30 cellular contexts compared by ENCODE assay signal in the genomic region with DNA sequence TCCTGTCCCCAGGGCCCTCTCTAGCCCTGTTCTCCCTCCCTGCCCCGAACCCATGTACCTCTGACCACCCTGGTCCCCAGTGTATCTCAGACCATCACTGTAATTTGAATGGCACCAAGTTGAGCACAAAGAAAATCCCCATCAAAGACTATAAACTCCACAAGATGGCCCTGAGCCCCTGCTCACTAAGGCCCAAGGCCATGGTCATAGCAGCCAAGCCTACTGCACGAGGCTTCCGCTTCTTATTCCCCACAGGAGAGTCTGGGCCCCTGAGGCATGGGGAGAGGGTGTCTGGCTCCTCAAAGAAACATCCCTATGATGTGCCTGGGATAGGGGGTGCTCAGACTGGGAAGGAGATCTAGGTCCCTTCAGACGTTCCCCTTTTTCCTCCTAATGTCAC. TPM values are rescaled to one million over a fixed set of nuclear protein-coding genes. Genes with fewer than 3 reads are reported as not detected.
DNase-seq lines count a peak whose midpoint lies in the region; ATAC-seq and TF ChIP-seq lines count a peak whose summit lies in the region.
"Had no signal": no experiment of that assay in that cellular context is flagged by ENCODE, and none has a peak within 500 bp of the region (broad histone marks: within the 10 kb centered on the region; RNA-seq: fewer than 3 reads in every experiment).

No MANE protein-coding gene starts in this region.

- H3K9me3 Mint-ChIP-seq in activated CD8-positive, alpha-beta memory T cell treated with anti-CD3 and anti-CD28 coated beads, Interleukin-2, amount 10 ng/mL, durations not matched to agents 7 days and 5 days (ENCODE audit: low read depth) = peaks cover 5% of the 10 kb centered on the region
- peaks cover 0 to 6% (median 3%) of the 10 kb centered on the region in 8 donors for H3K9me3 Mint-ChIP-seq in CD4-positive, alpha-beta memory T cell
- H3K9me3 Mint-ChIP-seq in effector memory CD8-positive, alpha-beta T cell = no peaks in the 10 kb centered on the region

- POLR2A ChIA-PET in CD4-positive, alpha-beta memory T cell (lab: Charles Lee; ENCODE audit: partially characterized antibody) = interaction anchor here (0.8 to 1.7 kb wide), 4 partner anchors 10 to 83 kb away, joined by 3 to 6 read pairs (median 4); no protein-coding TSS in a partner anchor

- TF ChIP-seq POLR2A in spleen (IDR thresholded peaks at IDR 0.05) (no peak), GM18505 (IDR thresholded peaks at IDR 0.05; ENCODE audit: borderline replicate concordance, extremely low read depth, insufficient read depth, insufficient read length) (no peak)

- H3K4me1 Mint-ChIP-seq in activated CD8-positive, alpha-beta memory T cell treated with anti-CD3 and anti-CD28 coated beads, Interleukin-2, amount 10 ng/mL, durations not matched to agents 7 days and 5 days = peaks cover 58% of the 10 kb centered on the region
- peaks cover 35 to 75% (median 57%) of the 10 kb centered on the region in 4 donors for H3K4me1 Mint-ChIP-seq in CD4-positive, alpha-beta memory T cell
- H3K4me1 Mint-ChIP-seq in effector memory CD8-positive, alpha-beta T cell (ENCODE audit: low read depth in 2 of 2) = peaks cover 50 to 57% of the 10 kb centered on the region in 2 donors

- no peaks in the 10 kb centered on the region for H3K36me3 ChIP-seq in CD4-positive, alpha-beta memory T cell (ENCODE audit: insufficient read depth, low read length)
- H3K36me3 ChIP-seq in Loucy (ENCODE audit: insufficient read depth, low read length) = no peaks in the 10 kb centered on the region
- no peaks in the 10 kb centered on the region for H3K36me3 ChIP-seq in spleen
- H3K36me3 ChIP-seq: SJSA1 had no signal

- no peak overlapping the region for H3K27ac ChIP-seq in CD4-positive, alpha-beta memory T cell (ENCODE audit: low read depth, low read length)
- no peak overlapping the region for H3K27ac ChIP-seq in spleen
- H3K27ac ChIP-seq: SJSA1 had no signal

- DNase-seq in activated CD8-positive, alpha-beta memory T cell treated with anti-CD3 and anti-CD28 coated beads, Interleukin-2, amount 10 ng/mL, durations not matched to agents 7 days and 5 days = no peak
- no peak for DNase-seq in activated CD8-positive, alpha-beta memory T cell treated with anti-CD3 and anti-CD28 coated beads, Interleukin-2, amount 50 U/mL, for 4 hours
- DNase-seq in CD4-positive, alpha-beta memory T cell = no peak
- no peak for DNase-seq in effector memory CD8-positive, alpha-beta T cell
- DNase-seq in spleen = no peak
- DNase-seq in T-helper 9 cell = no peak
- DNase-seq: Caco-2, DMS 273 treated with DMSO at 0.1 percent for 48 hours, DMS79, EL, GDM1, H9, Kasumi-1, MV-4-11, NCI-H1105, NCI-H1436 treated with DMSO at 0.1 percent for 48 hours, NCI-H1930, NCI-H2107, NCI-H524, NCI-H774, PC-3 had no signal

- H3K4me3 ChIP-seq in CD4-positive, alpha-beta memory T cell (ENCODE audit: low read length in 2 of 2) = no peak overlapping the region
- H3K4me3 ChIP-seq in Loucy (ENCODE audit: low read length, poor library complexity, severe bottlenecking) = peak overlapping the region; percentile 5
- no peak overlapping the region for H3K4me3 ChIP-seq in spleen
- H3K4me3 ChIP-seq: GM12878, SJSA1 had no signal

- CTCF ChIA-PET in activated CD8-positive, alpha-beta memory T cell treated with anti-CD3 and anti-CD28 coated beads, Interleukin-2, amount 10 ng/mL, durations not matched to agents 7 days and 5 days (lab: Charles Lee) = interaction anchor here (1.2 to 4.7 kb wide), 4 partner anchors 10 to 83 kb away, joined by 4 to 28 read pairs (median 6); no protein-coding TSS in a partner anchor
- CTCF ChIA-PET in CD4-positive, alpha-beta memory T cell (lab: Charles Lee; ENCODE audit: partially characterized antibody) = interaction anchor here (1.0 to 15.0 kb wide), 3 partner anchors 9 to 85 kb away, joined by 3 to 307 read pairs (median 195); a partner anchor contains a TSS

- H2AFZ ChIP-seq in Loucy (ENCODE audit: low read length) = no peak overlapping the region

- no peak for TF ChIP-seq CTCF in Loucy (conservative IDR thresholded peaks at IDR 0.05; ENCODE audit: low read length)
- no peak for TF ChIP-seq CTCF in spleen (IDR thresholded peaks at IDR 0.05 in 8 of 11, conservative IDR thresholded peaks at IDR 0.05 in 3 of 11)

- no peaks in the 10 kb centered on the region for H4K20me1 ChIP-seq in Loucy (ENCODE audit: insufficient read depth, low read length, poor library complexity, severe bottlenecking)

- H3K9me2 ChIP-seq in Loucy (replicated peaks; ENCODE audit: low read depth, low read length) = no peaks in the 10 kb centered on the region

- no peak overlapping the region for H3K9ac ChIP-seq in Loucy (ENCODE audit: low read depth, low read length, poor library complexity, severe bottlenecking)

- H3K4me2 ChIP-seq in Loucy (ENCODE audit: low read depth, low read length, poor library complexity, severe bottlenecking) = peak overlapping the region; percentile 41

- peaks cover 32% of the 10 kb centered on the region for H3K79me2 ChIP-seq in Loucy (ENCODE audit: insufficient read depth, low read length)

- H3K27me3 Mint-ChIP-seq in activated CD8-positive, alpha-beta memory T cell treated with anti-CD3 and anti-CD28 coated beads, Interleukin-2, amount 10 ng/mL, durations not matched to agents 7 days and 5 days = peaks cover 10% of the 10 kb centered on the region
- no peaks in the 10 kb centered on the region for H3K27me3 Mint-ChIP-seq in CD4-positive, alpha-beta memory T cell
- peaks cover 10 to 31% of the 10 kb centered on the region in 2 donors for H3K27me3 Mint-ChIP-seq in effector memory CD8-positive, alpha-beta T cell

- ATAC-seq in activated CD8-positive, alpha-beta memory T cell treated with anti-CD3 and anti-CD28 coated beads, Interleukin-2, amount 10 ng/mL, durations not matched to agents 7 days and 5 days = no peak
- no peak for ATAC-seq in effector memory CD8-positive, alpha-beta T cell (replicated peaks)
- ATAC-seq in GM18505 (IDR thresholded peaks at IDR 0.05; ENCODE audit: unreplicated experiment) = no peak
- ATAC-seq: GM12878, PC-3, Right ventricle myocardium inferior had no signal

- H3K4me1 ChIP-seq in CD4-positive, alpha-beta memory T cell (ENCODE audit: insufficient read depth, low read length) = peaks cover 71% of the 10 kb centered on the region
- H3K4me1 ChIP-seq in Loucy (ENCODE audit: insufficient read depth, low read length, poor library complexity, severe bottlenecking) (peaks cover 70% of the 10 kb centered on the region), spleen (peaks cover 0 to 36% (median 13%) of the 10 kb centered on the region in 6 donors)
- H3K4me1 ChIP-seq: Caco-2, SJSA1 had no signal

- H3K4me3 Mint-ChIP-seq in activated CD8-positive, alpha-beta memory T cell treated with anti-CD3 and anti-CD28 coated beads, Interleukin-2, amount 10 ng/mL, durations not matched to agents 7 days and 5 days = peak overlapping the region; percentile 1
- no peak overlapping the region for H3K4me3 Mint-ChIP-seq in CD4-positive, alpha-beta memory T cell
- H3K4me3 Mint-ChIP-seq in effector memory CD8-positive, alpha-beta T cell = peak overlapping the region; percentile 33 to 64
- H3K4me3 Mint-ChIP-seq: H9 had no signal

- H3K27me3 ChIP-seq in CD4-positive, alpha-beta memory T cell (ENCODE audit: insufficient read depth, low read length) = no peaks in the 10 kb centered on the region
- H3K27me3 ChIP-seq in Loucy (ENCODE audit: insufficient read depth, low read length, poor library complexity, severe bottlenecking) (no peaks in the 10 kb centered on the region), spleen (replicated peaks in 1 of 7) (peaks cover 0 to 66% (median 7%) of the 10 kb centered on the region in 7 donors)

- 0 out of 2 replicates have a peak, but pooled peaks cover 9% of the 10 kb centered on the region for H3F3A ChIP-seq in Loucy (ENCODE audit: low read depth)

- no peak overlapping the region for H3K27ac Mint-ChIP-seq in activated CD8-positive, alpha-beta memory T cell treated with anti-CD3 and anti-CD28 coated beads, Interleukin-2, amount 10 ng/mL, durations not matched to agents 7 days and 5 days
- peak overlapping the region in 6 of 7 donors; percentile 22 to 81 (median 53) for H3K27ac Mint-ChIP-seq in CD4-positive, alpha-beta memory T cell
- H3K27ac Mint-ChIP-seq in effector memory CD8-positive, alpha-beta T cell = no peak overlapping the region
- H3K27ac Mint-ChIP-seq: H9 had no signal

- no peaks in the 10 kb centered on the region for H3K9me3 ChIP-seq in CD4-positive, alpha-beta memory T cell (ENCODE audit: control insufficient read depth in 1 of 2, low read length in 2 of 2)
- H3K9me3 ChIP-seq in Loucy (ENCODE audit: insufficient read depth, low read depth, low read length) (no peaks in the 10 kb centered on the region), spleen (no peaks in the 10 kb centered on the region)
- H3K9me3 ChIP-seq: Caco-2, SJSA1 had no signal

- WGBS in spleen, 5 donors = 75 to 82% (median 81%) methylated on average over 4 of the region's 4 CpGs

- H3K36me3 Mint-ChIP-seq in activated CD8-positive, alpha-beta memory T cell treated with anti-CD3 and anti-CD28 coated beads, Interleukin-2, amount 10 ng/mL, durations not matched to agents 7 days and 5 days = peaks cover 7% of the 10 kb centered on the region
- no peaks in the 10 kb centered on the region for H3K36me3 Mint-ChIP-seq in CD4-positive, alpha-beta memory T cell
- H3K36me3 Mint-ChIP-seq in effector memory CD8-positive, alpha-beta T cell (ENCODE audit: insufficient read depth) = peaks cover 33% of the 10 kb centered on the region

- intact Hi-C loops in CD4-positive, alpha-beta memory T cell (cut with micrococcal nuclease) = no loop called here
- intact Hi-C loops in spleen (cut with DNase I; ENCODE audit: low total_unique reads) = no loop called here

RNA-seq across cellular contexts. Expression of a gene that starts 4.5 kb away (rescaled TPM):
- total RNA-seq in activated CD8-positive, alpha-beta memory T cell treated with anti-CD3 and anti-CD28 coated beads, Interleukin-2, amount 10 ng/mL, durations not matched to agents 7 days and 5 days = 10 to 100 TPM in 1 of 2 experiments, 1 to 10 TPM in 1; 7.0 to 26.3 TPM
- total RNA-seq in CD4-positive, alpha-beta memory T cell = not detected
- under 1 TPM; 0.49 to 0.63 TPM for polyA plus RNA-seq in CD4-positive, alpha-beta memory T cell
- total RNA-seq in spleen = under 1 TPM in 5 of 7 donors, not detected in 2; 0.17 to 0.74 (median 0.49) TPM
- 1 to 10 TPM in 1 of 3 donors, under 1 TPM in 2; 0.38 to 1.5 (median 0.83) TPM for polyA plus RNA-seq in spleen
- total RNA-seq: A172, Caco-2, GM12878, H9, HT-29, MCF 10A, PC-3, SJSA1 had no signal
- polyA plus RNA-seq: BJ, GM12878 had no signal

RNA-seq across cellular contexts. Expression of a gene that starts 14.1 kb away (rescaled TPM):
- total RNA-seq in activated CD8-positive, alpha-beta memory T cell treated with anti-CD3 and anti-CD28 coated beads, Interleukin-2, amount 10 ng/mL, durations not matched to agents 7 days and 5 days = 1 to 10 TPM; 5.7 to 8.6 TPM
- 1 to 10 TPM; 5.7 to 6.7 TPM for total RNA-seq in CD4-positive, alpha-beta memory T cell
- polyA plus RNA-seq in CD4-positive, alpha-beta memory T cell = 1 to 10 TPM in 1 of 2 donors, under 1 TPM in 1; 0.27 to 3.8 TPM
- total RNA-seq in spleen = 1 to 10 TPM in 1 of 7 donors, under 1 TPM in 1, not detected in 5; 0.87 to 1.1 TPM
- 1 to 10 TPM; 1.2 to 3.4 (median 1.5) TPM for polyA plus RNA-seq in spleen
- total RNA-seq: Right ventricle myocardium inferior, SJSA1 had no signal

RNA-seq across cellular contexts. Expression of a gene that starts 42.6 kb away (rescaled TPM):
- not detected for total RNA-seq in activated CD8-positive, alpha-beta memory T cell treated with anti-CD3 and anti-CD28 coated beads, Interleukin-2, amount 10 ng/mL, durations not matched to agents 7 days and 5 days
- total RNA-seq in CD4-positive, alpha-beta memory T cell = not detected
- polyA plus RNA-seq in CD4-positive, alpha-beta memory T cell = not detected
- not detected for total RNA-seq in spleen
- not detected for polyA plus RNA-seq in spleen
- total RNA-seq: A172, HT-29, MCF 10A, PC-3, Right ventricle myocardium inferior, SJSA1 had no signal
- polyA plus RNA-seq: BJ had no signal

RNA-seq across cellular contexts. Expression of a gene that starts 50.2 kb away (rescaled TPM):
- 100 to 1,000 TPM; 951 to 971 TPM for total RNA-seq in activated CD8-positive, alpha-beta memory T cell treated with anti-CD3 and anti-CD28 coated beads, Interleukin-2, amount 10 ng/mL, durations not matched to agents 7 days and 5 days
- 1,000 to 10,000 TPM; 1,302 to 1,324 TPM for total RNA-seq in CD4-positive, alpha-beta memory T cell
- polyA plus RNA-seq in CD4-positive, alpha-beta memory T cell = over 10,000 TPM in 1 of 2 donors, 1,000 to 10,000 TPM in 1; 8,660 to 12,303 TPM
- 100 to 1,000 TPM; 206 to 422 (median 301) TPM for total RNA-seq in spleen
- polyA plus RNA-seq in spleen = 1,000 to 10,000 TPM; 2,248 to 3,726 (median 2,540) TPM
- total RNA-seq: A172, Caco-2, MCF 10A, PC-3, SJSA1 had no signal
- polyA plus RNA-seq: BJ had no signal

Comparison
In these comparisons a context has a peak if more than half of its experiments do, and no peak if none do; other contexts are left out.
1. H3K27ac Mint-ChIP-seq: peak in CD4-positive, alpha-beta memory T cell (6 of 7); none in activated CD8-positive, alpha-beta memory T cell treated with anti-CD3 and anti-CD28 coated beads, Interleukin-2, amount 10 ng/mL, durations not matched to agents 7 days and 5 days (single experiment) and effector memory CD8-positive, alpha-beta T cell (0 of 2).
2. H3K4me3 Mint-ChIP-seq: peak in activated CD8-positive, alpha-beta memory T cell treated with anti-CD3 and anti-CD28 coated beads, Interleukin-2, amount 10 ng/mL, durations not matched to agents 7 days and 5 days (single experiment) and effector memory CD8-positive, alpha-beta T cell (2 of 2); none in CD4-positive, alpha-beta memory T cell (0 of 8).
3. RNA of a gene that starts 4.5 kb away (total RNA-seq): 7.0 to 26.3 TPM in activated CD8-positive, alpha-beta memory T cell treated with anti-CD3 and anti-CD28 coated beads, Interleukin-2, amount 10 ng/mL, durations not matched to agents 7 days and 5 days; 0.17 to 0.74 TPM in spleen and not detected in CD4-positive, alpha-beta memory T cell; every median in the first group is over 4 times any median in the second.